ENCODE assay signal across 13 cellular contexts in genomic region chr18:60232541-60232940, GRCh38.
DNase-seq lines count a peak whose midpoint lies in the region; ATAC-seq, FAIRE-seq and TF ChIP-seq lines count a peak whose summit lies in the region.
"Had no signal": no experiment of that assay in that cellular context is flagged by ENCODE, and none has a peak within 500 bp of the region (broad histone marks: within the 10 kb centered on the region; RNA-seq: fewer than 3 reads in every experiment).

No MANE protein-coding gene starts in this region.

- CTCF ChIA-PET in HCT116 (lab: Charles Lee), result no interaction called here
- CTCF ChIA-PET in PC-3 (lab: Charles Lee), result no interaction called here
- CTCF ChIA-PET in CD8-positive, alpha-beta T cell (lab: Charles Lee), result no interaction called here

- H3K9me3 ChIP-seq in HCT116 (ENCODE audit: control insufficient read depth in 1 of 2, insufficient read depth in 1 of 2, low read depth in 1 of 2, low read length in 2 of 2) (no peaks in the 10 kb centered on the region), PC-3 (ENCODE audit: low read length) (no peaks in the 10 kb centered on the region), vagina (no peaks in the 10 kb centered on the region)
- H3K9me3 ChIP-seq in CD8-positive, alpha-beta T cell (ENCODE audit: low read length), result no peaks in the 10 kb centered on the region
- H3K9me3 ChIP-seq: esophagus squamous epithelium, thyroid gland had no signal

- no peak overlapping the region for H2AFZ ChIP-seq in HCT116 (ENCODE audit: low read depth, low read length, poor library complexity, severe bottlenecking)
- H2AFZ ChIP-seq in PC-3 (ENCODE audit: low read length), result no peak overlapping the region

- intact Hi-C loops in HCT116 (cut with micrococcal nuclease) (no loop called here), PC-3 (cut with micrococcal nuclease) (loop anchor here (2.0 to 10.0 kb wide), 3 partner anchors 45 to 238 kb away; no protein-coding TSS in a partner anchor), vagina (cut with DNase I) (no loop called here)
- intact Hi-C loops in CD8-positive, alpha-beta T cell (cut with DNase I, micrococcal nuclease), result no loop called here

- H3K27ac ChIP-seq in HCT116 (ENCODE audit: low read depth, low read length) (no peak overlapping the region), PC-3 (ENCODE audit: low read length) (peak overlapping the region; percentile 22; the same call in 1 of the 2 replicates), vagina (no peak overlapping the region)
- no peak overlapping the region for H3K27ac ChIP-seq in CD8-positive, alpha-beta T cell (ENCODE audit: low read depth, low read length)
- H3K27ac ChIP-seq: esophagus squamous epithelium, thyroid gland had no signal

- BruUV-seq in HCT116 (replicated peaks; lab: Mats Ljungman, UMichigan) (no TSS peak), PC-3 (replicated peaks; lab: Mats Ljungman, UMichigan) (no TSS peak)

- RAD21 ChIA-PET in HCT116 (lab: Charles Lee; ENCODE audit: low non-redundant PET in 1 of 2, low total read pairs in 2 of 2, uncharacterized antibody in 2 of 2, unreplicated experiment in 2 of 2), result interaction anchor here in 1 of 2 experiments (0.6 kb wide), 1 partner anchor 8 kb away, joined by 3 read pairs; no protein-coding TSS in a partner anchor

- no peaks in the 10 kb centered on the region for H3K9me3 Mint-ChIP-seq in CD8-positive, alpha-beta T cell

- no peaks in the 10 kb centered on the region for H3K4me1 Mint-ChIP-seq in CD8-positive, alpha-beta T cell (ENCODE audit: low read depth)

- TF ChIP-seq RAD21 in HCT116 (IDR thresholded peaks at IDR 0.05; ENCODE audit: low read depth), result no peak

- H3K79me2 ChIP-seq in HCT116 (ENCODE audit: insufficient read depth, low read length), result no peaks in the 10 kb centered on the region
- H3K79me2 ChIP-seq in PC-3 (ENCODE audit: low read length), result no peaks in the 10 kb centered on the region

- no peak overlapping the region for H3K4me3 Mint-ChIP-seq in CD8-positive, alpha-beta T cell

- no peak for TF ChIP-seq POLR2A in HCT116 (IDR thresholded peaks at IDR 0.05; ENCODE audit: borderline replicate concordance, extremely low read depth, insufficient read depth, insufficient read length)
- TF ChIP-seq POLR2A in vagina (IDR thresholded peaks at IDR 0.05), result no peak

- H3K36me3 ChIP-seq in HCT116 (ENCODE audit: control insufficient read depth in 1 of 2, insufficient read depth in 2 of 2, low read length in 2 of 2) (no peaks in the 10 kb centered on the region), PC-3 (ENCODE audit: low read depth, low read length) (no peaks in the 10 kb centered on the region), vagina (no peaks in the 10 kb centered on the region)
- H3K36me3 ChIP-seq in CD8-positive, alpha-beta T cell (ENCODE audit: insufficient read depth, low read length), result no peaks in the 10 kb centered on the region
- H3K36me3 ChIP-seq: esophagus squamous epithelium, thyroid gland had no signal

- FAIRE-seq in frontal cortex (lab: Jason Lieb, UNC), result no peak

- POLR2A ChIA-PET in HCT116 (lab: Charles Lee) (no interaction called here), PC-3 (lab: Charles Lee; ENCODE audit: unreplicated experiment) (no interaction called here)
- POLR2A ChIA-PET in CD8-positive, alpha-beta T cell (lab: Charles Lee), result no interaction called here

- peaks cover 0 to 11% of the 10 kb centered on the region in 2 experiments; a peak in 2 of 4 replicates for H3K4me1 ChIP-seq in HCT116 (ENCODE audit: control insufficient read depth in 1 of 2, insufficient read depth in 2 of 2, low read length in 2 of 2)
- H3K4me1 ChIP-seq in PC-3 (ENCODE audit: insufficient read depth, low read length), result peaks cover 24% of the 10 kb centered on the region
- H3K4me1 ChIP-seq in vagina, result no peaks in the 10 kb centered on the region
- H3K4me1 ChIP-seq in CD8-positive, alpha-beta T cell (ENCODE audit: insufficient read depth, low read length), result no peaks in the 10 kb centered on the region
- H3K4me1 ChIP-seq: esophagus squamous epithelium, thyroid gland had no signal

- H3K27ac Mint-ChIP-seq in CD8-positive, alpha-beta T cell, result no peak overlapping the region

- H3K4me3 ChIP-seq in HCT116 (replicated peaks in 1 of 2; ENCODE audit: low read depth in 1 of 2, low read length in 2 of 2) (no peak overlapping the region; a peak in 1 of 4 replicates), PC-3 (ENCODE audit: low read length) (no peak overlapping the region), fibroblast of the aortic adventitia (ENCODE audit: low read depth, low read length) (no peak overlapping the region), vagina (no peak overlapping the region)
- no peak overlapping the region for H3K4me3 ChIP-seq in CD8-positive, alpha-beta T cell (ENCODE audit: low read depth, low read length)
- H3K4me3 ChIP-seq: esophagus squamous epithelium, thyroid gland had no signal

- TF ChIP-seq CTCF in HCT116 (IDR thresholded peaks at IDR 0.05 in 2 of 3, conservative IDR thresholded peaks at IDR 0.05 in 1 of 3; ENCODE audit: borderline replicate concordance in 1 of 3, insufficient read depth in 1 of 3, low read depth in 2 of 3, low read length in 2 of 3), result no peak
- no peak for TF ChIP-seq CTCF in PC-3 (conservative IDR thresholded peaks at IDR 0.05; ENCODE audit: low read depth, low read length)
- TF ChIP-seq CTCF in fibroblast of the aortic adventitia (IDR thresholded peaks at IDR 0.05; ENCODE audit: insufficient read depth, low read length), result no peak
- TF ChIP-seq CTCF in vagina (IDR thresholded peaks at IDR 0.05), result no peak
- TF ChIP-seq CTCF in CD8-positive, alpha-beta T cell (IDR thresholded peaks at IDR 0.05), result no peak

- H3K27me3 ChIP-seq in HCT116 (ENCODE audit: insufficient read depth, low read length) (no peaks in the 10 kb centered on the region), PC-3 (ENCODE audit: low read length) (no peaks in the 10 kb centered on the region), vagina (no peaks in the 10 kb centered on the region)
- no peaks in the 10 kb centered on the region for H3K27me3 ChIP-seq in CD8-positive, alpha-beta T cell (ENCODE audit: insufficient read depth, low read length)
- H3K27me3 ChIP-seq: esophagus squamous epithelium, thyroid gland had no signal

- H3K36me3 Mint-ChIP-seq in CD8-positive, alpha-beta T cell, result no peaks in the 10 kb centered on the region

- H3K4me2 ChIP-seq in HCT116 (ENCODE audit: low read length) (peak overlapping the region; percentile 53), PC-3 (ENCODE audit: low read length) (peak overlapping the region; percentile 55)

- H4K20me1 ChIP-seq in HCT116 (ENCODE audit: insufficient read depth) (no peaks in the 10 kb centered on the region), PC-3 (ENCODE audit: low read length) (no peaks in the 10 kb centered on the region)

- H3K9me2 ChIP-seq in HCT116 (ENCODE audit: insufficient read depth) (no peaks in the 10 kb centered on the region), PC-3 (replicated peaks; ENCODE audit: low read length) (no peaks in the 10 kb centered on the region)

- no peaks in the 10 kb centered on the region for H3K27me3 Mint-ChIP-seq in CD8-positive, alpha-beta T cell (ENCODE audit: low read depth)

- peaks cover 2% of the 10 kb centered on the region for H3F3A ChIP-seq in PC-3 (ENCODE audit: low read length, unreplicated experiment)

- ATAC-seq in HCT116 (peak; percentile 66; the same call in 1 of the 2 replicates), PC-3 (peak; percentile 97)
- no peak for ATAC-seq in CD8-positive, alpha-beta T cell

- H3K9ac ChIP-seq in HCT116 (ENCODE audit: low read length), result no peak overlapping the region
- no peak overlapping the region for H3K9ac ChIP-seq in PC-3 (ENCODE audit: low read length)

- DNase-seq in DMS53 (lab: John Stamatoyannopoulos, UW), result peak; percentile 66
- peak; percentile 52 for DNase-seq in HCT116 (ENCODE audit: low read depth, low spot score)
- peak; percentile 89 for DNase-seq in PC-3
- DNase-seq in fibroblast of the aortic adventitia (ENCODE audit: low read depth), result peak; percentile 54
- DNase-seq in vagina (ENCODE audit: extremely low spot score in 2 of 2), result no peak
- no peak for DNase-seq in frontal cortex (ENCODE audit: low spot score in 2 of 2)
- DNase-seq in CD8-positive, alpha-beta T cell, result no peak
- no peak for DNase-seq in NCI-H1417 (lab: John Stamatoyannopoulos, UW)
- DNase-seq: amygdala, esophagus squamous epithelium, NCI-H748 treated with DMSO at 0.1 percent for 48 hours, T-helper 1 cell, thyroid gland had no signal

TF ChIP-seq in HCT116, 20 proteins besides CTCF, POLR2A, EP300 and RAD21:
- TF ChIP-seq ZNF274 (IDR thresholded peaks at IDR 0.05; ENCODE audit: low read depth, low read length) (no peak), SP1 (IDR thresholded peaks at IDR 0.05; ENCODE audit: low read depth) (peak; percentile 33), CEBPB (IDR thresholded peaks at IDR 0.05; ENCODE audit: low read depth) (peak; percentile 60), JUND (IDR thresholded peaks at IDR 0.05) (peak; percentile 51; the same call in 1 of the 2 replicates), FOSL1 (IDR thresholded peaks at IDR 0.05; ENCODE audit: low read depth) (peak; percentile 63), TCF7L2 (IDR thresholded peaks at IDR 0.05; ENCODE audit: borderline replicate concordance, extremely low read depth, insufficient read depth, insufficient read length) (no peak)

Comparison
In these comparisons a context has a peak if more than half of its experiments do, and no peak if none do; other contexts are left out.
1. DNase-seq: peak in DMS53 (single experiment), HCT116 (single experiment), PC-3 (single experiment) and fibroblast of the aortic adventitia (single experiment); none in vagina (0 of 2), frontal cortex (0 of 2), CD8-positive, alpha-beta T cell (0 of 7) and NCI-H1417 (0 of 3).